ENCODE assay signal across 17 cellular contexts in the genomic region with DNA sequence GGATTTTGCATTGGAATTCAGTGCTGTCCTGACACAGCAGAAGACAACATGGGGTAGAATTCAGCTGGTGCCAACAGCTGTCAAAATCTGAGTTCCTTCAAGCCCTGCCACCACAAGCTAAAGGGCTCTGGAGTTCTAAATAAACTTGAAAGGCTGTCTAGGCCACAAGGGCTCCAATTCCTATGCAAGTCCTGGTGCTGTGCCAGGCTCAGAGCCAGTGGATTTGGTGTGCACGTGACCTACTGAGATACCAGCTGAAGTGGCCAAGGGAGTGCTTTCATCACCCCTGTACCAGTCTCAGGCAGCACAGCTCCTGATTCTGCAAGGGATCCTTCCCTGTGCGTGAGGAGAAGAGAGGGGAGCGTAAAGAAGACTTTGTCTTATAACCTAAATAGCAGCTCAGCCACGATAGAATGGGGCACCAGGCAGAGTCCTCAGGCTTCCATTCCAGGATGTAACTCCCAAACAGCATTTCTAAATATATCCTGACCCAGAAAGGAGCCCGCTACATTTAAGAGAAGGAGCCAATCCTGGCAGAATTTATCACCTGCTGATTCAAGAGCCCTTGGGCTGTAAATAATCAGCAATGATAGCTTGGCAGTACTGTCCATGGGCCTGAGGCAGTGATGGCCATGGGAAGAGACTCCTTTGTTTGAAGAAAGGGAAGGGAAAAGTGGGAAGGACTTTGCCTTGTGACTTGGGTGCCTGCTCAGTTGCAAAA.
DNase-seq lines count a peak whose midpoint lies in the region; ATAC-seq, FAIRE-seq and TF ChIP-seq lines count a peak whose summit lies in the region.
"Had no signal": no experiment of that assay in that cellular context is flagged by ENCODE, and none has a peak within 500 bp of the region (broad histone marks: within the 10 kb centered on the region; RNA-seq: fewer than 3 reads in every experiment).

No MANE protein-coding gene starts in this region.

- TF ChIP-seq EP300 in H1 (IDR thresholded peaks at IDR 0.05; ENCODE audit: borderline replicate concordance in 1 of 2, low read depth in 2 of 2, low read length in 2 of 2), result no peak

- POLR2A ChIA-PET in H1 (lab: Charles Lee; ENCODE audit: partially characterized antibody), result interaction anchor here (0.6 kb wide), 1 partner anchor 58 kb away, joined by 3 read pairs; no protein-coding TSS in a partner anchor

- no peak overlapping the region for H3K4ac ChIP-seq in H1 (replicated peaks; ENCODE audit: insufficient read length, low read depth, low read length)

- H3K9me3 ChIP-seq in H1 (ENCODE audit: insufficient read depth in 2 of 2, low read depth in 1 of 2, low read length in 1 of 2), result no peaks in the 10 kb centered on the region
- H3K9me3 ChIP-seq in right atrium auricular region, result peaks cover 0 to 3% of the 10 kb centered on the region in 2 donors
- H3K9me3 ChIP-seq in upper lobe of right lung, result no peaks in the 10 kb centered on the region
- H3K9me3 ChIP-seq: SK-N-SH had no signal

- TF ChIP-seq RAD21 in H1 (IDR thresholded peaks at IDR 0.05 in 1 of 2, conservative IDR thresholded peaks at IDR 0.05 in 1 of 2; ENCODE audit: low read depth in 2 of 2, low read length in 2 of 2), result no peak

- H2AFZ ChIP-seq in H1 (ENCODE audit: low read length), result peak overlapping the region; percentile 65; the same call in 1 of the 2 replicates

- no peaks in the 10 kb centered on the region for H3K79me1 ChIP-seq in H1 (ENCODE audit: low read depth, low read length)

- no peak overlapping the region for H3K14ac ChIP-seq in H1 (ENCODE audit: insufficient read length)

- H3K23me2 ChIP-seq in H1 (ENCODE audit: low read depth, low read length), result no peaks in the 10 kb centered on the region

- intact Hi-C loops in upper lobe of right lung (cut with DNase I), result no loop called here

- H3K4me3 ChIP-seq in H1 (ENCODE audit: extremely low read depth in 1 of 4, insufficient read depth in 2 of 4, low read depth in 3 of 4, low read length in 4 of 4), result no peak overlapping the region
- H3K4me3 ChIP-seq in right atrium auricular region, result no peak overlapping the region
- H3K4me3 ChIP-seq in upper lobe of right lung, result no peak overlapping the region

- H4K5ac ChIP-seq in H1 (ENCODE audit: insufficient read length, low read depth, low read length), result no peak overlapping the region

- H2BK20ac ChIP-seq in H1 (ENCODE audit: low read length), result no peak overlapping the region

- H2BK120ac ChIP-seq in H1 (replicated peaks; ENCODE audit: low read depth, low read length), result no peak overlapping the region

- no peaks in the 10 kb centered on the region for H3K79me2 ChIP-seq in H1 (ENCODE audit: control insufficient read depth in 1 of 2, insufficient read depth in 2 of 2, low read length in 2 of 2)

- H3K56ac ChIP-seq in H1 (replicated peaks; ENCODE audit: insufficient read length, low read depth, low read length), result no peak overlapping the region

- no peak overlapping the region for H3K9ac ChIP-seq in H1 (replicated peaks in 1 of 4; ENCODE audit: extremely low read depth in 1 of 4, low read depth in 3 of 4, low read length in 3 of 4)
- H3K9ac ChIP-seq: SK-N-SH had no signal

- ATAC-seq in upper lobe of right lung (no peak), HG03342 (IDR thresholded peaks at IDR 0.05; ENCODE audit: unreplicated experiment) (no peak)
- ATAC-seq: HCT116 had no signal

- no peak for TF ChIP-seq POLR2A in H1 (IDR thresholded peaks at IDR 0.05; ENCODE audit: control extremely low read depth in 1 of 2, low read depth in 2 of 2, low read length in 2 of 2)

- no peak overlapping the region for H2BK15ac ChIP-seq in H1 (ENCODE audit: low read length)

- FAIRE-seq in H1 (lab: Jason Lieb, UNC), result no peak

- H3K27me3 ChIP-seq in H1 (replicated peaks in 1 of 4; ENCODE audit: control insufficient read depth in 3 of 4, extremely low read depth in 1 of 4, insufficient read depth in 3 of 4, low read length in 3 of 4) (no peaks in the 10 kb centered on the region), right atrium auricular region (no peaks in the 10 kb centered on the region), upper lobe of right lung (no peaks in the 10 kb centered on the region)

- no peak overlapping the region for H2BK5ac ChIP-seq in H1 (ENCODE audit: low read depth, low read length)

- H3K23ac ChIP-seq in H1 (ENCODE audit: insufficient read length), result no peak overlapping the region

- H4K20me1 ChIP-seq in H1 (replicated peaks in 1 of 2; ENCODE audit: control insufficient read depth in 1 of 2, insufficient read depth in 2 of 2, low read length in 2 of 2), result no peaks in the 10 kb centered on the region

- H2BK12ac ChIP-seq in H1 (ENCODE audit: low read depth, low read length), result 0 out of 2 replicates have a peak overlapping the region, but pooled peaks have one; percentile 68

- CTCF ChIA-PET in H1 (lab: Charles Lee; ENCODE audit: partially characterized antibody), result interaction anchor here (0.9 kb wide), 1 partner anchor 9 kb away, joined by 4 read pairs; no protein-coding TSS in a partner anchor

- H3K36me3 ChIP-seq in H1 (ENCODE audit: control insufficient read depth in 2 of 4, insufficient read depth in 4 of 4, low read length in 3 of 4) (no peaks in the 10 kb centered on the region), right atrium auricular region (no peaks in the 10 kb centered on the region), upper lobe of right lung (no peaks in the 10 kb centered on the region)

- H3K4me2 ChIP-seq in H1 (ENCODE audit: insufficient read depth in 1 of 2, low read depth in 2 of 2, low read length in 2 of 2), result no peak overlapping the region
- H3K4me2 ChIP-seq: SK-N-SH had no signal

- H2AK5ac ChIP-seq in H1 (ENCODE audit: low read depth, low read length), result no peak overlapping the region

- H3K4me1 ChIP-seq in H1 (replicated peaks in 1 of 4; ENCODE audit: control insufficient read depth in 3 of 4, insufficient read depth in 4 of 4, low read length in 3 of 4) (no peaks in the 10 kb centered on the region), right atrium auricular region (peaks cover 0 to 5% of the 10 kb centered on the region in 2 donors), upper lobe of right lung (no peaks in the 10 kb centered on the region)

- H3K27ac ChIP-seq in H1 (ENCODE audit: low read depth, low read length) (no peak overlapping the region), right atrium auricular region (peak overlapping the region; percentile 45 to 57), upper lobe of right lung (no peak overlapping the region)

- H3K18ac ChIP-seq in H1 (ENCODE audit: extremely low read depth, low read length), result no peak overlapping the region

- TF ChIP-seq CTCF in H1 (IDR thresholded peaks at IDR 0.05; ENCODE audit: control extremely low read depth in 1 of 3, insufficient read depth in 1 of 3, low read depth in 1 of 3, low read length in 3 of 3), result no peak
- TF ChIP-seq CTCF in right atrium auricular region (IDR thresholded peaks at IDR 0.05), result no peak
- TF ChIP-seq CTCF in upper lobe of right lung (IDR thresholded peaks at IDR 0.05), result no peak

- DNase-seq in NCI-H2029 (lab: John Stamatoyannopoulos, UW) (peak; percentile 27), H1 (ENCODE audit: low read depth in 1 of 2, low spot score in 2 of 2) (no peak), right atrium auricular region (ENCODE audit: low spot score) (peak; percentile 66), upper lobe of right lung (peak; percentile 53), hepatic stellate cell (ENCODE audit: low spot score) (no peak)
- no peak for DNase-seq in activated CD4-positive, alpha-beta T cell treated with anti-CD3 and anti-CD28 coated beads, Interleukin-2, amount 50 U/mL, for 1 hour
- DNase-seq: ACHN, AML-193, COR-L47, DMS53, NCI-H1436 treated with DMSO at 0.1 percent for 48 hours, NCI-H2081 treated with DMSO at 0.1 percent for 48 hours, NCI-H226, NCI-H524 treated with DMSO at 0.1 percent for 48 hours, SK-N-SH had no signal

- H4K8ac ChIP-seq in H1 (ENCODE audit: extremely low read depth, insufficient read depth, low read length), result no peak overlapping the region; the same call in 1 of the 2 replicates

- WGBS in H1 (ENCODE audit: extremely low coverage in 1 of 2, insufficient coverage in 1 of 2, insufficient read length in 1 of 2, insufficient replicate concordance in 2 of 2, low coverage in 1 of 2, low lambda C conversion rate in 2 of 2, missing lambda C conversion rate in 1 of 2), 2 experiments, result 89% methylated on average over 5 of the region's 5 CpGs; no CpG with 5 or more reads in 1 of the 2 experiments

- H4K91ac ChIP-seq in H1 (replicated peaks; ENCODE audit: insufficient read length, low read length), result no peak overlapping the region

TF ChIP-seq in H1, 55 proteins besides CTCF, POLR2A, EP300 and RAD21:
- TF ChIP-seq BACH1 (IDR thresholded peaks at IDR 0.05; ENCODE audit: low read length) (no peak), CBX5 (IDR thresholded peaks at IDR 0.05; ENCODE audit: low read depth, low read length) (no peak), KDM1A (IDR thresholded peaks at IDR 0.05; ENCODE audit: borderline replicate concordance, low read length) (no peak), YY1 (IDR thresholded peaks at IDR 0.05; ENCODE audit: low read depth, low read length) (no peak), TBP (IDR thresholded peaks at IDR 0.05; ENCODE audit: low read depth, low read length) (no peak), POLR2AphosphoS5 (IDR thresholded peaks at IDR 0.05; ENCODE audit: low read depth, low read length) (no peak), SIN3A (conservative IDR thresholded peaks at IDR 0.05 in 1 of 2, IDR thresholded peaks at IDR 0.05 in 1 of 2; ENCODE audit: low read depth in 1 of 2, low read length in 2 of 2) (no peak), KDM5A (IDR thresholded peaks at IDR 0.05; ENCODE audit: low read length) (no peak), GABPA (IDR thresholded peaks at IDR 0.05; ENCODE audit: borderline replicate concordance, insufficient read depth, low read length) (no peak), CTBP2 (IDR thresholded peaks at IDR 0.05; ENCODE audit: borderline replicate concordance, insufficient read depth, insufficient read length, low read length) (no peak), RNF2 (IDR thresholded peaks at IDR 0.05; ENCODE audit: borderline replicate concordance, low read depth, low read length, missing control alignments, poor library complexity, severe bottlenecking) (no peak), POU5F1 (IDR thresholded peaks at IDR 0.05; ENCODE audit: low read depth, low read length) (no peak)
- TF ChIP-seq, protein P1, sequence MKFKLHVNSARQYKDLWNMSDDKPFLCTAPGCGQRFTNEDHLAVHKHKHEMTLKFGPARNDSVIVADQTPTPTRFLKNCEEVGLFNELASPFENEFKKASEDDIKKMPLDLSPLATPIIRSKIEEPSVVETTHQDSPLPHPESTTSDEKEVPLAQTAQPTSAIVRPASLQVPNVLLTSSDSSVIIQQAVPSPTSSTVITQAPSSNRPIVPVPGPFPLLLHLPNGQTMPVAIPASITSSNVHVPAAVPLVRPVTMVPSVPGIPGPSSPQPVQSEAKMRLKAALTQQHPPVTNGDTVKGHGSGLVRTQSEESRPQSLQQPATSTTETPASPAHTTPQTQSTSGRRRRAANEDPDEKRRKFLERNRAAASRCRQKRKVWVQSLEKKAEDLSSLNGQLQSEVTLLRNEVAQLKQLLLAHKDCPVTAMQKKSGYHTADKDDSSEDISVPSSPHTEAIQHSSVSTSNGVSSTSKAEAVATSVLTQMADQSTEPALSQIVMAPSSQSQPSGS (IDR thresholded peaks at IDR 0.05; ENCODE audit: low read length), result no peak

Comparison
In these comparisons a context has a peak if more than half of its experiments do, and no peak if none do; other contexts are left out.
1. DNase-seq: peak in NCI-H2029 (single experiment), right atrium auricular region (single experiment) and upper lobe of right lung (single experiment); none in H1 (0 of 2), activated CD4-positive, alpha-beta T cell treated with anti-CD3 and anti-CD28 coated beads, Interleukin-2, amount 50 U/mL, for 1 hour (single experiment) and hepatic stellate cell (single experiment).
2. H3K27ac ChIP-seq: peak in right atrium auricular region (2 of 2); none in H1 (single experiment) and upper lobe of right lung (single experiment).